14 cellular contexts compared by ENCODE assay signal in the genomic region with DNA sequence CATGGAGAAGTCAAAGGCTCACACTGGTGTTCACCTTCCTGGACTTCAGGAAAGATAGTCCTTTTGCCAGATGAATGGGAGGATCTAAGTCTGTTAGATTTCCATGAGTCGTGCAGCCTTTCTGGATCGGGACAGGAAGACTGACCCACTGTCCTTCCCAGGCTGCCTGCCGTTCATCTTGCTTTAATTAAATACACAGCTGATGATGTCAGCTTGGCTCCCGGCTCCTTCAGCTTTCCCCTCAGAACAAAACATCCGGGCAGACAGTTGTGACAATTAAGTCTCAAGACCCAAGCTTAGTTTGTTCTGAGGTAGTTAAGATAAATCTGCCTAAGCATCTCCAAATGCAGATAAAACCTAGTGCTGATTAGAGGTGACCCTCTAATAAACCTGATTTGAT. TPM values are rescaled to one million over a fixed set of nuclear protein-coding genes. Genes with fewer than 3 reads are reported as not detected.
A peak's percentile ranks its signal among the peaks of the same experiment; 100 is the strongest.
DNase-seq lines count a peak whose midpoint lies in the region; ATAC-seq and TF ChIP-seq lines count a peak whose summit lies in the region.
"Had no signal": no experiment of that assay in that cellular context is flagged by ENCODE, and none has a peak within 500 bp of the region (broad histone marks: within the 10 kb centered on the region; RNA-seq: fewer than 3 reads in every experiment).

No MANE protein-coding gene starts in this region.

- TF ChIP-seq CTCF in suprapubic skin (IDR thresholded peaks at IDR 0.05) = no peak

- H3K4me3 Mint-ChIP-seq in naive thymus-derived CD4-positive, alpha-beta T cell = no peak overlapping the region
- H3K4me3 Mint-ChIP-seq: activated T-helper 1 cell treated with anti-CD3 and anti-CD28 coated beads, Interleukin-12 subunit alpha, Interleukin-12 subunit beta, Interleukin-2, Interleukin-4 antibody, amounts not matched to agents 30 ng/mL and 10 ng/mL and 1 ng/mL, durations not matched to agents 14 hours and 24 hours and 36 hours had no signal

- H3K4me1 Mint-ChIP-seq in naive thymus-derived CD4-positive, alpha-beta T cell = no peaks in the 10 kb centered on the region

- no peak for TF ChIP-seq POLR2A in suprapubic skin (IDR thresholded peaks at IDR 0.05)

- POLR2A ChIA-PET in naive thymus-derived CD4-positive, alpha-beta T cell (lab: Charles Lee) = no interaction called here

- no peaks in the 10 kb centered on the region for H3K27me3 Mint-ChIP-seq in naive thymus-derived CD4-positive, alpha-beta T cell

- no peak overlapping the region for H3K27ac Mint-ChIP-seq in naive thymus-derived CD4-positive, alpha-beta T cell
- H3K27ac Mint-ChIP-seq: activated T-helper 1 cell treated with anti-CD3 and anti-CD28 coated beads, Interleukin-12 subunit alpha, Interleukin-12 subunit beta, Interleukin-2, Interleukin-4 antibody, amounts not matched to agents 30 ng/mL and 10 ng/mL and 1 ng/mL, durations not matched to agents 14 hours and 24 hours and 36 hours had no signal

- no peaks in the 10 kb centered on the region for H3K36me3 Mint-ChIP-seq in naive thymus-derived CD4-positive, alpha-beta T cell

- WGBS in suprapubic skin = 26% methylated on average over 5 of the region's 5 CpGs

- no peak for ATAC-seq in naive thymus-derived CD4-positive, alpha-beta T cell
- ATAC-seq: foreskin keratinocyte had no signal

- peaks cover 42% of the 10 kb centered on the region for H3K4me1 ChIP-seq in suprapubic skin
- H3K4me1 ChIP-seq in naive thymus-derived CD4-positive, alpha-beta T cell (ENCODE audit: control insufficient read depth in 2 of 2, insufficient read depth in 2 of 2, low read length in 2 of 2) = no peaks in the 10 kb centered on the region

- H3K27me3 ChIP-seq in suprapubic skin = no peaks in the 10 kb centered on the region
- H3K27me3 ChIP-seq in naive thymus-derived CD4-positive, alpha-beta T cell (ENCODE audit: control insufficient read depth in 2 of 2, insufficient read depth in 2 of 2, low read length in 2 of 2) = no peaks in the 10 kb centered on the region
- H3K27me3 ChIP-seq: cardiac muscle cell had no signal

- TF ChIP-seq EP300 in suprapubic skin (IDR thresholded peaks at IDR 0.05) = no peak

- DNase-seq in NCI-H2227 (lab: John Stamatoyannopoulos, UW; ENCODE audit: unreplicated experiment) (peak; percentile 14), NCI-H2227 treated with DMSO at 0.1 percent for 48 hours (lab: John Stamatoyannopoulos, UW) (no peak), astrocyte of the hippocampus (ENCODE audit: low read depth, low spot score) (peak; percentile 63), iPS-NIHi7 (ENCODE audit: extremely low spot score) (peak; percentile 33), suprapubic skin (ENCODE audit: low spot score in 2 of 2) (peak; percentile 75 to 81), NCI-H510A treated with DMSO at 0.1 percent for 48 hours (lab: John Stamatoyannopoulos, UW) (no peak)
- DNase-seq in stimulated activated CD4-positive, alpha-beta T cell treated with anti-CD3 and anti-CD28 coated beads, Interleukin-15, amount 100 ng/mL, for 24 hours = no peak
- DNase-seq in naive thymus-derived CD4-positive, alpha-beta T cell = no peak
- DNase-seq: foreskin keratinocyte, GDM1, IMR-90, NCI-H1930 had no signal

- no peak overlapping the region for H3K4me3 ChIP-seq in suprapubic skin
- no peak overlapping the region for H3K4me3 ChIP-seq in naive thymus-derived CD4-positive, alpha-beta T cell (ENCODE audit: low read length)
- H3K4me3 ChIP-seq: cardiac muscle cell had no signal

- CTCF ChIA-PET in naive thymus-derived CD4-positive, alpha-beta T cell (lab: Charles Lee) = no interaction called here

- H3K36me3 ChIP-seq in suprapubic skin = no peaks in the 10 kb centered on the region
- H3K36me3 ChIP-seq in naive thymus-derived CD4-positive, alpha-beta T cell (ENCODE audit: control insufficient read depth in 2 of 3, insufficient read depth in 3 of 3, low read length in 3 of 3) = no peaks in the 10 kb centered on the region
- H3K36me3 ChIP-seq: cardiac muscle cell had no signal

- H3K9me3 Mint-ChIP-seq in naive thymus-derived CD4-positive, alpha-beta T cell = peaks cover 0 to 2% (median 0%) of the 10 kb centered on the region in 11 donors
- H3K9me3 Mint-ChIP-seq: activated T-helper 1 cell treated with anti-CD3 and anti-CD28 coated beads, Interleukin-12 subunit alpha, Interleukin-12 subunit beta, Interleukin-2, Interleukin-4 antibody, amounts not matched to agents 30 ng/mL and 10 ng/mL and 1 ng/mL, durations not matched to agents 14 hours and 24 hours and 36 hours had no signal

- H3K9me3 ChIP-seq in suprapubic skin = no peaks in the 10 kb centered on the region
- no peaks in the 10 kb centered on the region for H3K9me3 ChIP-seq in naive thymus-derived CD4-positive, alpha-beta T cell (ENCODE audit: control insufficient read depth in 2 of 3, low read length in 3 of 3)

- no peak overlapping the region for H3K27ac ChIP-seq in suprapubic skin
- no peak overlapping the region for H3K27ac ChIP-seq in naive thymus-derived CD4-positive, alpha-beta T cell (ENCODE audit: low read depth, low read length)
- H3K27ac ChIP-seq: cardiac muscle cell, foreskin keratinocyte had no signal

- intact Hi-C loops in naive thymus-derived CD4-positive, alpha-beta T cell (cut with micrococcal nuclease) = no loop called here

RNA-seq across cellular contexts. Expression of a gene that starts 58.6 kb away (rescaled TPM):
- total RNA-seq in suprapubic skin = 100 to 1,000 TPM in 1 of 4 donors, 10 to 100 TPM in 3; 31.0 to 102 (median 56.4) TPM
- 10 to 100 TPM in 1 of 5 experiments, 1 to 10 TPM in 4; 4.0 to 31.7 (median 5.1) TPM for total RNA-seq in naive thymus-derived CD4-positive, alpha-beta T cell
- under 1 TPM; 0.40 to 0.55 TPM for polyA plus RNA-seq in naive thymus-derived CD4-positive, alpha-beta T cell

Comparison
In these comparisons a context has a peak if more than half of its experiments do, and no peak if none do; other contexts are left out.
1. DNase-seq: peak in NCI-H2227 (single experiment), astrocyte of the hippocampus (single experiment), iPS-NIHi7 (single experiment) and suprapubic skin (2 of 2); none in NCI-H2227 treated with DMSO at 0.1 percent for 48 hours (single experiment), NCI-H510A treated with DMSO at 0.1 percent for 48 hours (single experiment), stimulated activated CD4-positive, alpha-beta T cell treated with anti-CD3 and anti-CD28 coated beads, Interleukin-15, amount 100 ng/mL, for 24 hours (single experiment) and naive thymus-derived CD4-positive, alpha-beta T cell (0 of 9).